1 cellular context compared by ENCODE assay signal in genomic region chr3:108453541-108454057, GRCh38.
TF ChIP-seq lines count a peak whose summit lies in the region.

No MANE protein-coding gene starts in this region.

TF ChIP-seq in HCT116, 20 proteins besides CTCF, POLR2A, EP300 and RAD21:
- TF ChIP-seq SP1 (IDR thresholded peaks at IDR 0.05; ENCODE audit: low read depth) (0 out of 2 replicates have a peak, but pooled peaks have one; percentile 7), FOSL1 (IDR thresholded peaks at IDR 0.05; ENCODE audit: low read depth) (no peak)
